ENCODE assay signal across 8 cellular contexts in genomic region chr6:41846666-41847237, GRCh38. TPM values are rescaled to one million over a fixed set of nuclear protein-coding genes. Genes with fewer than 3 reads are reported as not detected.
DNase-seq lines count a peak whose midpoint lies in the region; ATAC-seq and TF ChIP-seq lines count a peak whose summit lies in the region.

No MANE protein-coding gene starts in this region.

- POLR2A ChIA-PET in RWPE1 (lab: Yijun Ruan, JAX; ENCODE audit: low non-redundant PET) = no interaction called here

- no peak overlapping the region for H3K27ac Mint-ChIP-seq in activated T-helper 1 cell treated with anti-CD3 and anti-CD28 coated beads, Interleukin-12 subunit alpha, Interleukin-12 subunit beta, Interleukin-2, Interleukin-4 antibody, amounts not matched to agents 30 ng/mL and 10 ng/mL and 1 ng/mL, durations not matched to agents 14 hours and 24 hours and 36 hours

- H3K4me1 Mint-ChIP-seq in activated T-helper 1 cell treated with anti-CD3 and anti-CD28 coated beads, Interleukin-12 subunit alpha, Interleukin-12 subunit beta, Interleukin-2, Interleukin-4 antibody, amounts not matched to agents 30 ng/mL and 10 ng/mL and 1 ng/mL, durations not matched to agents 14 hours and 24 hours and 36 hours (ENCODE audit: low read depth) = peaks cover 11% of the 10 kb centered on the region

- no peaks in the 10 kb centered on the region for H3K27me3 ChIP-seq in Karpas-422 (ENCODE audit: low read length)
- H3K27me3 ChIP-seq in parathyroid adenoma (ENCODE audit: control insufficient read depth, insufficient read depth, low read length) = no peaks in the 10 kb centered on the region
- H3K27me3 ChIP-seq in vagina = no peaks in the 10 kb centered on the region

- no peaks in the 10 kb centered on the region for H3K27me3 Mint-ChIP-seq in activated T-helper 1 cell treated with anti-CD3 and anti-CD28 coated beads, Interleukin-12 subunit alpha, Interleukin-12 subunit beta, Interleukin-2, Interleukin-4 antibody, amounts not matched to agents 30 ng/mL and 10 ng/mL and 1 ng/mL, durations not matched to agents 14 hours and 24 hours and 36 hours (ENCODE audit: insufficient read depth)

- no peak overlapping the region for H3K4me3 Mint-ChIP-seq in activated T-helper 1 cell treated with anti-CD3 and anti-CD28 coated beads, Interleukin-12 subunit alpha, Interleukin-12 subunit beta, Interleukin-2, Interleukin-4 antibody, amounts not matched to agents 30 ng/mL and 10 ng/mL and 1 ng/mL, durations not matched to agents 14 hours and 24 hours and 36 hours

- H3K9me3 Mint-ChIP-seq in activated T-helper 1 cell treated with anti-CD3 and anti-CD28 coated beads, Interleukin-12 subunit alpha, Interleukin-12 subunit beta, Interleukin-2, Interleukin-4 antibody, amounts not matched to agents 30 ng/mL and 10 ng/mL and 1 ng/mL, durations not matched to agents 14 hours and 24 hours and 36 hours = no peaks in the 10 kb centered on the region

- no peaks in the 10 kb centered on the region for H4K20me1 ChIP-seq in Karpas-422 (ENCODE audit: insufficient read depth, low read depth, low read length)

- H3K27ac ChIP-seq in Karpas-422 (ENCODE audit: low read length) = no peak overlapping the region
- H3K27ac ChIP-seq in RWPE1 = peak overlapping the region; percentile 84; the same call in 1 of the 2 replicates
- peak overlapping the region; percentile 37 for H3K27ac ChIP-seq in parathyroid adenoma
- peak overlapping the region; percentile 13 for H3K27ac ChIP-seq in vagina

- H3K36me3 ChIP-seq in Karpas-422 (ENCODE audit: insufficient read depth, low read length) (0 out of 2 replicates have a peak, but pooled peaks cover 7% of the 10 kb centered on the region), parathyroid adenoma (ENCODE audit: control insufficient read depth, insufficient read depth, low read length) (no peaks in the 10 kb centered on the region), vagina (no peaks in the 10 kb centered on the region)

- ATAC-seq in GM18517 (IDR thresholded peaks at IDR 0.05; ENCODE audit: unreplicated experiment) = no peak

- intact Hi-C loops in activated T-helper 1 cell treated with anti-CD3 and anti-CD28 coated beads, Interleukin-12 subunit alpha, Interleukin-12 subunit beta, Interleukin-2, Interleukin-4 antibody, amounts not matched to agents 30 ng/mL and 10 ng/mL and 1 ng/mL, durations not matched to agents 14 hours and 24 hours and 36 hours (cut with micrococcal nuclease) = loop anchor here (1.0 to 2.0 kb wide), 7 partner anchors 48 to 320 kb away; partner anchors contain the start of genes BYSL, MED20, TOMM6 and USP49
- intact Hi-C loops in vagina (cut with DNase I) = no loop called here

- H3K9me2 ChIP-seq in Karpas-422 (replicated peaks; ENCODE audit: insufficient read depth, low read length) = no peaks in the 10 kb centered on the region

- CTCF ChIA-PET in RWPE1 (lab: Yijun Ruan, JAX) = interaction anchor here (0.8 to 1.6 kb wide), 4 partner anchors 46 to 198 kb away, joined by 3 to 7 read pairs (median 6); partner anchors contain the start of genes BYSL and MED20

- peaks cover 5% of the 10 kb centered on the region for H3K36me3 Mint-ChIP-seq in activated T-helper 1 cell treated with anti-CD3 and anti-CD28 coated beads, Interleukin-12 subunit alpha, Interleukin-12 subunit beta, Interleukin-2, Interleukin-4 antibody, amounts not matched to agents 30 ng/mL and 10 ng/mL and 1 ng/mL, durations not matched to agents 14 hours and 24 hours and 36 hours (ENCODE audit: low read depth)

- H2AFZ ChIP-seq in Karpas-422 (ENCODE audit: low read length) (no peak overlapping the region), parathyroid adenoma (no peak overlapping the region)

- no peak for TF ChIP-seq POLR2A in vagina (IDR thresholded peaks at IDR 0.05)

- H3K4me2 ChIP-seq in Karpas-422 (ENCODE audit: low read depth, low read length, poor library complexity, severe bottlenecking) (no peak overlapping the region), parathyroid adenoma (ENCODE audit: low read length) (no peak overlapping the region)

- H3K9me3 ChIP-seq in Karpas-422 (ENCODE audit: low read length) (no peaks in the 10 kb centered on the region), parathyroid adenoma (ENCODE audit: control insufficient read depth, low read length) (no peaks in the 10 kb centered on the region), vagina (no peaks in the 10 kb centered on the region)

- DNase-seq in GM12864 (ENCODE audit: low read depth) (peak; percentile 34), Karpas-422 (peak; percentile 82), RWPE1 (ENCODE audit: low spot score) (peak; percentile 90), foreskin fibroblast (peak; percentile 85 to 95), vagina (ENCODE audit: extremely low spot score in 2 of 2) (peak in 1 of 2 donors; percentile 83)
- peak; percentile 31 for DNase-seq in activated T-helper 1 cell treated with anti-CD3 and anti-CD28 coated beads, Interleukin-12 subunit alpha, Interleukin-12 subunit beta, Interleukin-2, Interleukin-4 antibody, amounts not matched to agents 30 ng/mL and 10 ng/mL and 1 ng/mL, durations not matched to agents 14 hours and 24 hours and 36 hours (ENCODE audit: low spot score)

- H3K79me2 ChIP-seq in Karpas-422 (ENCODE audit: low read length) (0 out of 2 replicates have a peak, but pooled peaks cover 5% of the 10 kb centered on the region), parathyroid adenoma (no peaks in the 10 kb centered on the region)

- no peak overlapping the region for H3K9ac ChIP-seq in Karpas-422 (ENCODE audit: low read length)
- H3K9ac ChIP-seq in parathyroid adenoma = no peak overlapping the region

- TF ChIP-seq CTCF in GM12864 (IDR thresholded peaks at IDR 0.05; ENCODE audit: low read depth, low read length, missing control alignments) = peak; percentile 83
- peak; percentile 87 for TF ChIP-seq CTCF in RWPE1 (conservative IDR thresholded peaks at IDR 0.05; ENCODE audit: low read depth)
- TF ChIP-seq CTCF in foreskin fibroblast (IDR thresholded peaks at IDR 0.05; ENCODE audit: low read depth, low read length) = peak; percentile 82
- TF ChIP-seq CTCF in parathyroid adenoma (IDR thresholded peaks at IDR 0.05) = peak; percentile 77
- peak; percentile 43 to 70 (median 53) for TF ChIP-seq CTCF in vagina (IDR thresholded peaks at IDR 0.05)

- H3K4me1 ChIP-seq in Karpas-422 (ENCODE audit: low read length) (peaks cover 6% of the 10 kb centered on the region), parathyroid adenoma (peaks cover 4% of the 10 kb centered on the region), vagina (no peaks in the 10 kb centered on the region)

- H3K4me3 ChIP-seq in GM12864 (ENCODE audit: low read depth, low read length) (no peak overlapping the region), Karpas-422 (ENCODE audit: low read length) (no peak overlapping the region), foreskin fibroblast (ENCODE audit: low read depth in 1 of 2, low read length in 2 of 2) (no peak overlapping the region), parathyroid adenoma (ENCODE audit: low read depth, low read length) (no peak overlapping the region), vagina (no peak overlapping the region)

RNA-seq across cellular contexts. Expression of gene USP49, which starts 48.4 kb away (rescaled TPM):
- 6.5 and 10.7 TPM in 2 replicates for total RNA-seq in Karpas-422 (2014; rRNA removed; shearing (Covaris generic); ENCODE audit: low replicate concordance)
- 4.8 and 5.3 TPM in 2 replicates for total RNA-seq in activated T-helper 1 cell treated with anti-CD3 and anti-CD28 coated beads, Interleukin-12 subunit alpha, Interleukin-12 subunit beta, Interleukin-2, Interleukin-4 antibody, amounts not matched to agents 30 ng/mL and 10 ng/mL and 1 ng/mL, durations not matched to agents 14 hours and 24 hours and 36 hours
- total RNA-seq in vagina = 9.1 TPM

RNA-seq across cellular contexts. Expression of gene TOMM6, which starts 59.3 kb away (rescaled TPM):
- 119 and 229 TPM in 2 replicates for total RNA-seq in Karpas-422 (2014; rRNA removed; shearing (Covaris generic); ENCODE audit: low replicate concordance)
- 334 and 338 TPM in 2 replicates for total RNA-seq in activated T-helper 1 cell treated with anti-CD3 and anti-CD28 coated beads, Interleukin-12 subunit alpha, Interleukin-12 subunit beta, Interleukin-2, Interleukin-4 antibody, amounts not matched to agents 30 ng/mL and 10 ng/mL and 1 ng/mL, durations not matched to agents 14 hours and 24 hours and 36 hours
- 105 TPM for total RNA-seq in vagina
